In the genomic region with DNA sequence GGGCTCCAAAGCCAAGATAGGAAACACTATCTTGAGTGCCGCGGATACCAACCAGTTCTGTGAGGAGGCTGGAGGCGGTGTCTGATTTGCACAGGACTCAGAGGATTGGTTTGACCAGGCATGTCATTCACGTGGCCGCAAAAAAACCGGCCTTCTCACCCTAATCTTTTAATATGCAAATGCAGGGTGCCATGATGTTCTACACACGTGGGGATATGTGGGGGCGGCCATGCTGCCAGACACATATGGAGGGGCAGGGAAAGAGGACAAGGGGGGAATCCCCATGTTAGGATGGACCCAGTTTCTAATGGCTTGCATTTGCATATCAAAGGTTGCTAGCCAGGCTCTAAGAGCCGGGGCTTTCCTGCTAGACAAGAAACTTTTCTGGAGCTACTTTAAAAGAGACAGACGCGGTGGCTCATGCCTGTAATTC, we compare ENCODE assay signal across 1 cellular context.
TF ChIP-seq lines count a peak whose summit lies in the region.

No MANE protein-coding gene starts in this region.

TF ChIP-seq in H1, 55 proteins besides CTCF, POLR2A, EP300 and RAD21 (continued from another document):
- TF ChIP-seq, protein P1, sequence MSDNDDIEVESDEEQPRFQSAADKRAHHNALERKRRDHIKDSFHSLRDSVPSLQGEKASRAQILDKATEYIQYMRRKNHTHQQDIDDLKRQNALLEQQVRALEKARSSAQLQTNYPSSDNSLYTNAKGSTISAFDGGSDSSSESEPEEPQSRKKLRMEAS (IDR thresholded peaks at IDR 0.05), result peak; percentile 89
- peak; percentile 90 for TF ChIP-seq YY1 (IDR thresholded peaks at IDR 0.05; ENCODE audit: low read depth, low read length)
- TF ChIP-seq TBP (IDR thresholded peaks at IDR 0.05; ENCODE audit: low read depth, low read length), result peak; percentile 77
